Comparison of ENCODE assay signal across 8 cellular contexts in genomic region chr13:45511310-45512147, GRCh38. TPM values are rescaled to one million over a fixed set of nuclear protein-coding genes. Genes with fewer than 3 reads are reported as not detected.
DNase-seq lines count a peak whose midpoint lies in the region; ATAC-seq and TF ChIP-seq lines count a peak whose summit lies in the region.

No MANE protein-coding gene starts in this region.

- no peak overlapping the region for H3K4me3 ChIP-seq in Jurkat, Clone E6-1 (ENCODE audit: low read length)
- H3K4me3 ChIP-seq in OCI-LY1 (ENCODE audit: low read depth, low read length, poor library complexity, severe bottlenecking), result no peak overlapping the region

- H3K79me2 ChIP-seq in OCI-LY1 (ENCODE audit: insufficient read depth, low read length), result no peaks in the 10 kb centered on the region

- TF ChIP-seq CTCF in OCI-LY1 (IDR thresholded peaks at IDR 0.05; ENCODE audit: low read length), result peak; percentile 76

- peaks cover 3% of the 10 kb centered on the region for H3K4me1 ChIP-seq in OCI-LY1 (ENCODE audit: insufficient read depth, low read length, severe bottlenecking)

- no peaks in the 10 kb centered on the region for H3K9me3 ChIP-seq in OCI-LY1 (ENCODE audit: low read length)

- H3K4me2 ChIP-seq in OCI-LY1 (ENCODE audit: low read length), result no peak overlapping the region

- no peak overlapping the region for H3K4me3 Mint-ChIP-seq in activated naive CD4-positive, alpha-beta T cell treated with anti-CD3 and anti-CD28 coated beads, Interleukin-2, amount 10 ng/mL, durations not matched to agents 7 days and 5 days
- no peak overlapping the region for H3K4me3 Mint-ChIP-seq in immature natural killer cell
- no peak overlapping the region for H3K4me3 Mint-ChIP-seq in stimulated activated naive B cell treated with anti-CD40 and anti-IgM and Interleukin-4, amounts not matched to agents 10 μg/mL and 1 μg/mL and 100 μg/mL, for 72 hours

- H3K9me2 ChIP-seq in OCI-LY1 (ENCODE audit: low read depth, low read length), result no peaks in the 10 kb centered on the region

- CTCF ChIA-PET in activated naive CD4-positive, alpha-beta T cell treated with anti-CD3 and anti-CD28 coated beads, Interleukin-2, amount 10 ng/mL, durations not matched to agents 7 days and 5 days (lab: Charles Lee), result interaction anchor here (0.8 to 1.0 kb wide), 2 partner anchors 28 to 36 kb away, joined by 3 to 4 read pairs; no protein-coding TSS in a partner anchor

- peaks cover 70% of the 10 kb centered on the region for H3K36me3 ChIP-seq in OCI-LY1 (ENCODE audit: insufficient read depth, low read length)

- no peak overlapping the region for H2AFZ ChIP-seq in OCI-LY1 (ENCODE audit: low read length)

- no peaks in the 10 kb centered on the region for H3K27me3 ChIP-seq in OCI-LY1 (ENCODE audit: insufficient read depth, low read length)

- no peak overlapping the region for H3K27ac ChIP-seq in OCI-LY1 (ENCODE audit: low read depth, low read length, poor library complexity, severe bottlenecking)

- ATAC-seq in stimulated activated naive B cell treated with anti-CD40 and anti-IgM and Interleukin-4, amounts not matched to agents 10 μg/mL and 1 μg/mL and 100 μg/mL, for 72 hours (replicated peaks), result peak; percentile 48 to 64
- no peak for ATAC-seq in GM19397 (IDR thresholded peaks at IDR 0.05; ENCODE audit: unreplicated experiment)

- no peak overlapping the region for H3K27ac Mint-ChIP-seq in activated naive CD4-positive, alpha-beta T cell treated with anti-CD3 and anti-CD28 coated beads, Interleukin-2, amount 10 ng/mL, durations not matched to agents 7 days and 5 days
- H3K27ac Mint-ChIP-seq in immature natural killer cell, result peak overlapping the region in 5 of 6 donors; percentile 11 to 87 (median 62)
- no peak overlapping the region for H3K27ac Mint-ChIP-seq in stimulated activated naive B cell treated with anti-CD40 and anti-IgM and Interleukin-4, amounts not matched to agents 10 μg/mL and 1 μg/mL and 100 μg/mL, for 72 hours

- H3K9ac ChIP-seq in OCI-LY1 (ENCODE audit: low read length), result no peak overlapping the region

- H3K27me3 Mint-ChIP-seq in activated naive CD4-positive, alpha-beta T cell treated with anti-CD3 and anti-CD28 coated beads, Interleukin-2, amount 10 ng/mL, durations not matched to agents 7 days and 5 days, result no peaks in the 10 kb centered on the region
- H3K27me3 Mint-ChIP-seq in immature natural killer cell (ENCODE audit: low read depth in 3 of 3), result no peaks in the 10 kb centered on the region
- no peaks in the 10 kb centered on the region for H3K27me3 Mint-ChIP-seq in stimulated activated naive B cell treated with anti-CD40 and anti-IgM and Interleukin-4, amounts not matched to agents 10 μg/mL and 1 μg/mL and 100 μg/mL, for 72 hours

- H3K9me3 Mint-ChIP-seq in activated naive CD4-positive, alpha-beta T cell treated with anti-CD3 and anti-CD28 coated beads, Interleukin-2, amount 10 ng/mL, durations not matched to agents 7 days and 5 days, result no peaks in the 10 kb centered on the region
- no peaks in the 10 kb centered on the region for H3K9me3 Mint-ChIP-seq in immature natural killer cell
- no peaks in the 10 kb centered on the region for H3K9me3 Mint-ChIP-seq in stimulated activated naive B cell treated with anti-CD40 and anti-IgM and Interleukin-4, amounts not matched to agents 10 μg/mL and 1 μg/mL and 100 μg/mL, for 72 hours

- peak; percentile 26 for DNase-seq in activated naive CD4-positive, alpha-beta T cell treated with anti-CD3 and anti-CD28 coated beads, Interleukin-2, amount 10 ng/mL, durations not matched to agents 7 days and 5 days
- no peak for DNase-seq in activated naive CD4-positive, alpha-beta T cell treated with anti-CD3 and anti-CD28 coated beads, Interleukin-2, amount 50 U/mL, for 16 hours
- DNase-seq in Jurkat, Clone E6-1 (ENCODE audit: low read depth, low spot score), result peak; percentile 73
- DNase-seq in brain pericyte (ENCODE audit: low read depth, low spot score) (peak; percentile 32), immature natural killer cell (peak; percentile 42 to 50 (median 49))
- no peak for DNase-seq in stimulated activated naive B cell treated with anti-CD40 and anti-IgM and Interleukin-4, amounts not matched to agents 10 μg/mL and 1 μg/mL and 100 μg/mL, for 72 hours

- H3K4me1 Mint-ChIP-seq in activated naive CD4-positive, alpha-beta T cell treated with anti-CD3 and anti-CD28 coated beads, Interleukin-2, amount 10 ng/mL, durations not matched to agents 7 days and 5 days, result peaks cover 2% of the 10 kb centered on the region
- peaks cover 1 to 11% of the 10 kb centered on the region in 2 donors for H3K4me1 Mint-ChIP-seq in immature natural killer cell
- peaks cover 8% of the 10 kb centered on the region in 2 donors for H3K4me1 Mint-ChIP-seq in stimulated activated naive B cell treated with anti-CD40 and anti-IgM and Interleukin-4, amounts not matched to agents 10 μg/mL and 1 μg/mL and 100 μg/mL, for 72 hours

- no peaks in the 10 kb centered on the region for H4K20me1 ChIP-seq in OCI-LY1 (ENCODE audit: insufficient read depth, low read length)

- no peaks in the 10 kb centered on the region for H3F3A ChIP-seq in OCI-LY1 (ENCODE audit: insufficient read depth, low read length)

- peaks cover 40% of the 10 kb centered on the region for H3K36me3 Mint-ChIP-seq in activated naive CD4-positive, alpha-beta T cell treated with anti-CD3 and anti-CD28 coated beads, Interleukin-2, amount 10 ng/mL, durations not matched to agents 7 days and 5 days
- H3K36me3 Mint-ChIP-seq in immature natural killer cell, result peaks cover 7 to 40% (median 29%) of the 10 kb centered on the region in 3 donors
- peaks cover 17 to 29% of the 10 kb centered on the region in 2 donors for H3K36me3 Mint-ChIP-seq in stimulated activated naive B cell treated with anti-CD40 and anti-IgM and Interleukin-4, amounts not matched to agents 10 μg/mL and 1 μg/mL and 100 μg/mL, for 72 hours

RNA-seq across cellular contexts. Expression of gene COG3, which starts 46.8 kb away (rescaled TPM):
- 8.8 TPM for polyA plus RNA-seq in Jurkat, Clone E6-1 (2012; ENCODE audit: insufficient read depth, insufficient read length)
- polyA plus RNA-seq in immature natural killer cell, result 10 to 100 TPM; 25.5 to 48.2 (median 27.8) TPM

Comparison
In these comparisons a context has a peak if more than half of its experiments do, and no peak if none do; other contexts are left out.
1. DNase-seq: peak in activated naive CD4-positive, alpha-beta T cell treated with anti-CD3 and anti-CD28 coated beads, Interleukin-2, amount 10 ng/mL, durations not matched to agents 7 days and 5 days (single experiment), Jurkat, Clone E6-1 (single experiment), brain pericyte (single experiment) and immature natural killer cell (3 of 3); none in activated naive CD4-positive, alpha-beta T cell treated with anti-CD3 and anti-CD28 coated beads, Interleukin-2, amount 50 U/mL, for 16 hours (single experiment) and stimulated activated naive B cell treated with anti-CD40 and anti-IgM and Interleukin-4, amounts not matched to agents 10 μg/mL and 1 μg/mL and 100 μg/mL, for 72 hours (single experiment).
2. H3K27ac Mint-ChIP-seq: peak in immature natural killer cell (5 of 6); none in activated naive CD4-positive, alpha-beta T cell treated with anti-CD3 and anti-CD28 coated beads, Interleukin-2, amount 10 ng/mL, durations not matched to agents 7 days and 5 days (single experiment) and stimulated activated naive B cell treated with anti-CD40 and anti-IgM and Interleukin-4, amounts not matched to agents 10 μg/mL and 1 μg/mL and 100 μg/mL, for 72 hours (single experiment).